In genomic region chr16:14680396-14680795, GRCh38 we compare ENCODE assay signal across 2 cellular contexts. TPM values are rescaled to one million over a fixed set of nuclear protein-coding genes. Genes with fewer than 3 reads are reported as not detected.
"Had no signal": no experiment of that assay in that cellular context is flagged by ENCODE, and none has a peak within 500 bp of the region (broad histone marks: within the 10 kb centered on the region; RNA-seq: fewer than 3 reads in every experiment).

No MANE protein-coding gene starts in this region.

RNA-seq across cellular contexts. Expression of gene PLA2G10, which starts 13.7 kb away (rescaled TPM):
- total RNA-seq: HT1080, IMR-90 had no signal
- polyA plus RNA-seq: IMR-90 had no signal

RNA-seq across cellular contexts. Expression of gene NPIPA3, which starts 22.8 kb away (rescaled TPM):
- total RNA-seq: IMR-90 had no signal
- polyA plus RNA-seq: IMR-90 had no signal
